ENCODE assay signal across 8 cellular contexts in the genomic region with DNA sequence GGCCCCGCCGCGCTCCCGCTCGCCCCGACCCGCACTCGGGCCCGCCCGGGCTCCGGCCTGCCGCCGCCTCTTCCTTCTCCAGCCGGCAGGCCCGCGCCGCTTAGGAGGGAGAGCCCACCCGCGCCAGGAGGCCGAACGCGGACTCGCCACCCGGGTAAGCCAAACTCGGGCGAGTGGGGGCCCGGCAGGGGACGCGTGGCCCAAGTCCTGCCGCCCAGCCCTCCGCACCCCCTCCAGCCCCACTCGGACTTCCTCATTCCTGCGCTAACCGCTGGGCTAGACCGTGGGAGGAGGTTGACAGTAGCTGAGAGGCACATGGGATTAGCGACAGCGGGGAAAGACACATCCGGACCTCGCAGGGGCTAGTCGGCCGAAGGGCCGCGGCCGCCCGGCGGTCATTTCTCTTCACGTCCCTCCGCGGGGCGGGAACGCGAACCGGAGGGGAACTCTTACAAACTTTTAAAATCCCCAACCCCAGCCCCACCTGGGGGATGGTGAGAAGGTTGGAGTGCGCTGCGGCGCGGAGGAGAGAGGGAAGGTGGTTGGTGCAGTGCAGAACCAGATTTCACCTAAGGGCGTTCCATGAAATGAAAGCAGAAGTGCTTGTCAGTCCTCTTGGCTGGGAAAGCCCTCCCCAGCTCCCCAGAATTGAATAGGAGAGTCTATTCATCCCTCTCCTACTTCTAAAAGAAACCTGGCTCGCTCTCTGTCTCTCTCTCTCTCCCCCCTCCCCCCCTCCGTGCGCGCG. TPM values are rescaled to one million over a fixed set of nuclear protein-coding genes. Genes with fewer than 3 reads are reported as not detected.
DNase-seq lines count a peak whose midpoint lies in the region; ATAC-seq and TF ChIP-seq lines count a peak whose summit lies in the region.

No MANE protein-coding gene starts in this region.

- H3K9ac ChIP-seq in PC-3 (ENCODE audit: low read length), result peak overlapping the region; percentile 96

- H3K4me3 Mint-ChIP-seq in naive thymus-derived CD8-positive, alpha-beta T cell, result peak overlapping the region; percentile 89 to 99 (median 94)
- H3K4me3 Mint-ChIP-seq in stimulated activated naive CD8-positive, alpha-beta T cell treated with anti-CD3 and anti-CD28 coated beads, Interleukin-15, amount 100 ng/mL, for 72 hours, result peak overlapping the region; percentile 90 to 95

- BruUV-seq in PC-3 (replicated peaks; lab: Mats Ljungman, UMichigan), result TSS peak; percentile 64

- peak overlapping the region; percentile 88 for H3K27ac ChIP-seq in PC-3 (ENCODE audit: low read length)

- H3K27me3 ChIP-seq in PC-3 (ENCODE audit: low read length), result no peaks in the 10 kb centered on the region

- H3K36me3 Mint-ChIP-seq in naive thymus-derived CD8-positive, alpha-beta T cell, result peaks cover 0 to 7% (median 0%) of the 10 kb centered on the region in 3 donors

- H2AFZ ChIP-seq in PC-3 (ENCODE audit: low read length), result peak overlapping the region; percentile 83

- no peaks in the 10 kb centered on the region for H3K36me3 ChIP-seq in PC-3 (ENCODE audit: low read depth, low read length)

- H3K4me1 ChIP-seq in PC-3 (ENCODE audit: insufficient read depth, low read length), result peaks cover 27% of the 10 kb centered on the region

- CTCF ChIA-PET in PC-3 (lab: Charles Lee), result no interaction called here

- H3K4me1 Mint-ChIP-seq in naive thymus-derived CD8-positive, alpha-beta T cell, result peaks cover 10 to 50% (median 33%) of the 10 kb centered on the region in 4 donors
- H3K4me1 Mint-ChIP-seq in stimulated activated naive CD8-positive, alpha-beta T cell treated with anti-CD3 and anti-CD28 coated beads, Interleukin-15, amount 100 ng/mL, for 72 hours, result peaks cover 16% of the 10 kb centered on the region

- peak overlapping the region; percentile 97 for H3K4me3 ChIP-seq in PC-3 (ENCODE audit: low read length)

- H3K27me3 Mint-ChIP-seq in naive thymus-derived CD8-positive, alpha-beta T cell, result no peaks in the 10 kb centered on the region
- no peaks in the 10 kb centered on the region for H3K27me3 Mint-ChIP-seq in stimulated activated naive CD8-positive, alpha-beta T cell treated with anti-CD3 and anti-CD28 coated beads, Interleukin-15, amount 100 ng/mL, for 72 hours

- DNase-seq in COR-L47 (lab: John Stamatoyannopoulos, UW) (peak; percentile 70), HPDE6-E6E7 (ENCODE audit: extremely low spot score) (peak; percentile 40), PC-3 (peak; percentile 68), fibroblast of gingiva (ENCODE audit: low read depth) (peak; percentile 81)
- DNase-seq in activated T-helper 1 cell treated with anti-CD3 and anti-CD28 coated beads, Interleukin-2, amount 50 U/mL, for 16 hours (ENCODE audit: low read depth in 1 of 2, low spot score in 1 of 2), result peak; percentile 31 to 58
- DNase-seq in naive thymus-derived CD8-positive, alpha-beta T cell, result peak; percentile 49 to 86 (median 68)
- DNase-seq in stimulated activated naive CD8-positive, alpha-beta T cell treated with anti-CD3 and anti-CD28 coated beads, Interleukin-15, amount 100 ng/mL, for 72 hours, result peak; percentile 61 to 70

- no peaks in the 10 kb centered on the region for H3F3A ChIP-seq in PC-3 (ENCODE audit: low read length, unreplicated experiment)

- peaks cover 26% of the 10 kb centered on the region for H4K20me1 ChIP-seq in PC-3 (ENCODE audit: low read length)

- no peaks in the 10 kb centered on the region for H3K9me2 ChIP-seq in PC-3 (replicated peaks; ENCODE audit: low read length)

- POLR2A ChIA-PET in PC-3 (lab: Charles Lee; ENCODE audit: unreplicated experiment), result interaction anchor here (1.1 kb wide), 1 partner anchor 110 kb away, joined by 18 read pairs; no protein-coding TSS in a partner anchor
- POLR2A ChIA-PET in naive thymus-derived CD8-positive, alpha-beta T cell (lab: Charles Lee), result interaction anchor here (0.6 to 4.0 kb wide), 19 partner anchors 9 to 575 kb away, joined by 3 to 31 read pairs (median 4); partner anchors contain the start of genes MANBA, SLC9B2 and UBE2D3

- ATAC-seq in GM19468 (IDR thresholded peaks at IDR 0.05; ENCODE audit: extremely low read depth, unreplicated experiment), result peak; percentile 15
- peak; percentile 64 for ATAC-seq in PC-3
- peak; percentile 54 to 57 for ATAC-seq in naive thymus-derived CD8-positive, alpha-beta T cell
- ATAC-seq in stimulated activated naive CD8-positive, alpha-beta T cell treated with anti-CD3 and anti-CD28 coated beads, Interleukin-15, amount 100 ng/mL, for 72 hours, result peak; percentile 65

- peaks cover 0 to 4% (median 0%) of the 10 kb centered on the region in 9 donors for H3K9me3 Mint-ChIP-seq in naive thymus-derived CD8-positive, alpha-beta T cell
- H3K9me3 Mint-ChIP-seq in stimulated activated naive CD8-positive, alpha-beta T cell treated with anti-CD3 and anti-CD28 coated beads, Interleukin-15, amount 100 ng/mL, for 72 hours, result peaks cover 5 to 12% of the 10 kb centered on the region in 2 donors

- no peak for TF ChIP-seq CTCF in PC-3 (conservative IDR thresholded peaks at IDR 0.05; ENCODE audit: low read depth, low read length)

- peak overlapping the region; percentile 87 to 100 (median 97) for H3K27ac Mint-ChIP-seq in naive thymus-derived CD8-positive, alpha-beta T cell
- peak overlapping the region; percentile 97 to 98 for H3K27ac Mint-ChIP-seq in stimulated activated naive CD8-positive, alpha-beta T cell treated with anti-CD3 and anti-CD28 coated beads, Interleukin-15, amount 100 ng/mL, for 72 hours

- peaks cover 51% of the 10 kb centered on the region for H3K79me2 ChIP-seq in PC-3 (ENCODE audit: low read length)

- intact Hi-C loops in PC-3 (cut with micrococcal nuclease), result loop anchor here (2.0 to 5.0 kb wide), 5 partner anchors 40 to 110 kb away; no protein-coding TSS in a partner anchor

- H3K9me3 ChIP-seq in PC-3 (ENCODE audit: low read length), result no peaks in the 10 kb centered on the region

- H3K4me2 ChIP-seq in PC-3 (ENCODE audit: low read length), result peak overlapping the region; percentile 94

RNA-seq across cellular contexts. Expression of gene NFKB1, which starts 0.7 kb away (rescaled TPM):
- 22.2 and 22.4 TPM in 2 replicates for total RNA-seq in PC-3 (2014; rRNA removed)
- total RNA-seq in naive thymus-derived CD8-positive, alpha-beta T cell, result 100 to 1,000 TPM in 1 of 2 experiments, 10 to 100 TPM in 1; 91.5 to 101 TPM
- polyA plus RNA-seq in naive thymus-derived CD8-positive, alpha-beta T cell, result 10 to 100 TPM; 27.5 to 82.2 (median 32.4) TPM

Comparison
In these comparisons a context has a peak if more than half of its experiments do, and no peak if none do; other contexts are left out.
1. Peak in every context shown above with its lines: DNase-seq, ATAC-seq, H3K4me3 ChIP-seq and H3K27ac ChIP-seq.
2. ATAC-seq: peak in every context shown above with its lines; median percentile 65 in stimulated activated naive CD8-positive, alpha-beta T cell treated with anti-CD3 and anti-CD28 coated beads, Interleukin-15, amount 100 ng/mL, for 72 hours; 64 in PC-3; 56 in naive thymus-derived CD8-positive, alpha-beta T cell; 15 in GM19468.